13 cellular contexts compared by ENCODE assay signal in the genomic region with DNA sequence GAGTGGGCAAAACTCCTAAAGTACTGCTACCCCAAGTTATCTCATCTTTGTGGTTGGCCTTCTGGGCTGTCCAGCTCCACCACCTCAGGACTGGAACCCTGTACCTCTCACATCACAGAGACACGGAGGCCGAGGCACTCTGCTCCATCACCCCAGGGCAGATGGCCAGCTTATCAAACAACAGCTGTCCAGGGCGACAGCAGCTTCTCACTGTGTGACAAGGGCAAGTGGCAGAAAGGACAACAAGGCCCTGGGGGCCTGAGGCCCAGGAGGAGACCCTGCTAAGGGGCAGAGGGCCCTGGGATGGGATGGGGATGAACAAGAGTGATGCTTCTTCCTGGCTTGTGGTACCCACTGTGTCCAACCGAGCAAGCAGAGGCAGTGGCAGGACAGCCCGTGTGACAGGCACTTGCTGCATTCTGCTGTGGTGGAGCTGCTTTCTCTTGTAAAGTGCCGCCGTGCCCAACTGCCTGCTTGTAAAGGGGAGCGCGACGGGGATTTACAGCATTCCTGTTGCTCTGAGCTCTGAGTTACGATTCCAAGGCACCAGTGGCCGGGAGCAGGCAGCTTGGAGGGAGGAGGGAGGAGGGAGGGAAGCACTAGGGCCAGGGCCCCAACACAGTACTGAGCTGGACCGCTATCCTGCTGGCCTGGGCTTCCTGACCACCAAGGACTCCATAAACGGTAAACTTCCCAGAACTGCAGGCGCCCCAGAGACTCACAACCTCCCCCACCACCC.
DNase-seq lines count a peak whose midpoint lies in the region; ATAC-seq and TF ChIP-seq lines count a peak whose summit lies in the region.
"Had no signal": no experiment of that assay in that cellular context is flagged by ENCODE, and none has a peak within 500 bp of the region (broad histone marks: within the 10 kb centered on the region; RNA-seq: fewer than 3 reads in every experiment).

No MANE protein-coding gene starts in this region.

- no peak for TF ChIP-seq POLR2A in gastroesophageal sphincter (IDR thresholded peaks at IDR 0.05)

- peaks cover 12% of the 10 kb centered on the region for H3F3A ChIP-seq in neural progenitor cell (ENCODE audit: low read depth)

- WGBS in gastroesophageal sphincter (ENCODE audit: low coverage in 1 of 2), 2 donors, result 52% methylated on average over 4 of the region's 15 CpGs; no CpG with 5 or more reads in 1 of the 2 donors

- peaks cover 64% of the 10 kb centered on the region for H3K4me1 ChIP-seq in SJCRH30
- H3K4me1 ChIP-seq in gastroesophageal sphincter, result peaks cover 0 to 65% (median 25%) of the 10 kb centered on the region in 3 donors
- H3K4me1 ChIP-seq in neural progenitor cell, result peaks cover 20% of the 10 kb centered on the region

- H3K9ac ChIP-seq in neural progenitor cell, result no peak overlapping the region

- H3K9me3 Mint-ChIP-seq in neural progenitor cell, result no peaks in the 10 kb centered on the region
- H3K9me3 Mint-ChIP-seq: activated T-cell treated with anti-CD3 and anti-CD28 coated beads, Interleukin-2, amount 50 U/mL, for 72 hours; naive thymus-derived CD8-positive, alpha-beta T cell had no signal

- peaks cover 2% of the 10 kb centered on the region for H3K36me3 Mint-ChIP-seq in neural progenitor cell
- H3K36me3 Mint-ChIP-seq: naive thymus-derived CD8-positive, alpha-beta T cell had no signal

- TF ChIP-seq CTCF in gastroesophageal sphincter (IDR thresholded peaks at IDR 0.05), result no peak
- TF ChIP-seq CTCF in neural progenitor cell (IDR thresholded peaks at IDR 0.05), result no peak

- ATAC-seq in gastroesophageal sphincter, result no peak
- ATAC-seq: activated T-cell treated with anti-CD3 and anti-CD28 coated beads, Interleukin-2, amount 50 U/mL, for 72 hours; naive thymus-derived CD8-positive, alpha-beta T cell had no signal

- H2AFZ ChIP-seq in neural progenitor cell (replicated peaks), result peak overlapping the region; percentile 59
- H2AFZ ChIP-seq: GM23248 had no signal

- peak overlapping the region; percentile 50 for H3K27ac Mint-ChIP-seq in neural progenitor cell
- H3K27ac Mint-ChIP-seq: activated T-cell treated with anti-CD3 and anti-CD28 coated beads, Interleukin-2, amount 50 U/mL, for 72 hours; naive thymus-derived CD8-positive, alpha-beta T cell had no signal

- no peaks in the 10 kb centered on the region for H3K9me3 ChIP-seq in SJCRH30 (replicated peaks)
- H3K9me3 ChIP-seq in gastroesophageal sphincter, result no peaks in the 10 kb centered on the region
- no peaks in the 10 kb centered on the region for H3K9me3 ChIP-seq in neural progenitor cell (ENCODE audit: low read depth)

- H3K27ac ChIP-seq in SJCRH30 (peak overlapping the region; percentile 56), gastroesophageal sphincter (peak overlapping the region in 3 of 4 donors; percentile 6 to 63 (median 45)), neural progenitor cell (peak overlapping the region; percentile 14)

- no peaks in the 10 kb centered on the region for H3K79me2 ChIP-seq in neural progenitor cell (ENCODE audit: low read depth)

- H3K4me1 Mint-ChIP-seq in neural progenitor cell, result peaks cover 40% of the 10 kb centered on the region

- H3K4me2 ChIP-seq in neural progenitor cell, result peak overlapping the region; percentile 40

- H3K27me3 Mint-ChIP-seq in neural progenitor cell (ENCODE audit: insufficient read depth, low read depth), result peaks cover 6% of the 10 kb centered on the region

- no peaks in the 10 kb centered on the region for H4K20me1 ChIP-seq in neural progenitor cell (ENCODE audit: low read depth)

- DNase-seq in Ammon's horn (ENCODE audit: low spot score) (peak; percentile 67), SJCRH30 (peak; percentile 62 to 69), neural progenitor cell (ENCODE audit: low spot score) (peak; percentile 81), middle frontal gyrus (ENCODE audit: extremely low spot score, low spot score) (no peak), NCI-H187 (lab: John Stamatoyannopoulos, UW) (no peak), cerebellar nuclear complex (lab: John Stamatoyannopoulos, UW) (no peak)
- no peak for DNase-seq in activated CD4-positive, CD25-positive, alpha-beta regulatory T cell treated with anti-CD3 and anti-CD28 coated beads, Interleukin-2, amount 50 U/mL, for 72 hours
- DNase-seq: activated CD4-positive, alpha-beta T cell treated with anti-CD3 and anti-CD28 coated beads for 48 hours; activated T-cell treated with anti-CD3 and anti-CD28 coated beads, Interleukin-2, amount 50 U/mL, for 72 hours; GM23248; NCI-H1105 treated with DMSO at 0.1 percent for 48 hours had no signal

- H3K4me3 Mint-ChIP-seq in neural progenitor cell, result no peak overlapping the region
- H3K4me3 Mint-ChIP-seq: activated T-cell treated with anti-CD3 and anti-CD28 coated beads, Interleukin-2, amount 50 U/mL, for 72 hours; naive thymus-derived CD8-positive, alpha-beta T cell had no signal

- H3K27me3 ChIP-seq in SJCRH30, result no peaks in the 10 kb centered on the region
- no peaks in the 10 kb centered on the region for H3K27me3 ChIP-seq in gastroesophageal sphincter
- no peaks in the 10 kb centered on the region for H3K27me3 ChIP-seq in neural progenitor cell

- H3K4me3 ChIP-seq in SJCRH30 (no peak overlapping the region), gastroesophageal sphincter (no peak overlapping the region), neural progenitor cell (no peak overlapping the region)
- H3K4me3 ChIP-seq: GM23248 had no signal

- no peaks in the 10 kb centered on the region for H3K36me3 ChIP-seq in SJCRH30
- H3K36me3 ChIP-seq in gastroesophageal sphincter, result no peaks in the 10 kb centered on the region
- H3K36me3 ChIP-seq in neural progenitor cell, result no peaks in the 10 kb centered on the region

- no peak for TF ChIP-seq EP300 in gastroesophageal sphincter (IDR thresholded peaks at IDR 0.05)

Comparison
In these comparisons a context has a peak if more than half of its experiments do, and no peak if none do; other contexts are left out.
1. DNase-seq: peak in Ammon's horn (single experiment), SJCRH30 (2 of 2) and neural progenitor cell (single experiment); none in middle frontal gyrus (single experiment), activated CD4-positive, CD25-positive, alpha-beta regulatory T cell treated with anti-CD3 and anti-CD28 coated beads, Interleukin-2, amount 50 U/mL, for 72 hours (single experiment), NCI-H187 (0 of 2) and cerebellar nuclear complex (0 of 2).
2. Peak in every context shown above with its lines, with median percentiles within 50 percentile points of each other: H3K27ac ChIP-seq.